In the genomic region with DNA sequence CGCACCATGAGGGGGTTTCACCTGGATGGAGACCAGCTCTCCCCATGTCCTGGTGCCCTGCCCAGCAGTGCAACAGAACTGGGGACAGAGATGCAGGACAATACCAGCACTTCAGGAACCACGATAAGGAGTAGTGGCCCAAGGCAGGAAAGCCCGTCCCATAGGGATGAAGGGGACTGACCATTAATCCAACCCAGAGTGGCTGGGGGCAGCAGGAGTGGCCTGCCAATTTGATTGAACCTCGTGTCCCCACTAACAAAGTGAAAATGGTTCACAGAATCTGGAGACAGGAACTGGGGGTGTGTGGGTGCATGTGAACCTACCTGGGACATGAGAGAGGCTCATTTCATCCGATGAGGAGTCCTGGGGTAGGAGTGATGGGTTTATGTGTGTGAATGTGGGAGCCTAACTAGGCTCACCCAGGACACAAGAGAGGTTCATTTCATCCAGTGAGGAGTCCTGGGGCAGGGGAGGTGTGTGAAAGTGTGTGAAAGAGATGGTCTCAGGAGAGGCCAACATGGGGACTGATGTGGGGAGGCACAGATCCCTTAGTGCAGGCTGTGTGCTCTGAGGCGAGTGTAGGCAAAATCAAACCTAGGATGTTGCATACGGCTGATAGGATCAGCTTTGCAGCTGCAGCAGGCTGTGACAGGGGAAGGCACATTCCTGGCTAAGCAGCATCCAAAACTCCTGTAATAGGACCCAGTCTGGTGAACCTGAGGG, we compare ENCODE assay signal across 9 cellular contexts.
DNase-seq lines count a peak whose midpoint lies in the region; ATAC-seq, FAIRE-seq and TF ChIP-seq lines count a peak whose summit lies in the region.
"Had no signal": no experiment of that assay in that cellular context is flagged by ENCODE, and none has a peak within 500 bp of the region (broad histone marks: within the 10 kb centered on the region; RNA-seq: fewer than 3 reads in every experiment).

No MANE protein-coding gene starts in this region.

- no peak for TF ChIP-seq EP300 in H1 (IDR thresholded peaks at IDR 0.05; ENCODE audit: borderline replicate concordance in 1 of 2, low read depth in 2 of 2, low read length in 2 of 2)

- H3K79me1 ChIP-seq in H1 (ENCODE audit: low read depth, low read length) (no peaks in the 10 kb centered on the region), neuronal stem cell (ENCODE audit: low read depth, low read length) (no peaks in the 10 kb centered on the region)

- TF ChIP-seq POLR2A in H1 (IDR thresholded peaks at IDR 0.05; ENCODE audit: control extremely low read depth in 1 of 2, low read depth in 2 of 2, low read length in 2 of 2), result no peak

- CTCF ChIA-PET in CD4-positive, alpha-beta T cell (lab: Charles Lee), result no interaction called here
- CTCF ChIA-PET in OCI-LY7 (lab: Charles Lee; ENCODE audit: unreplicated experiment) (no interaction called here), H1 (lab: Charles Lee; ENCODE audit: partially characterized antibody) (interaction anchor here (0.8 to 1.7 kb wide), 3 partner anchors 18 to 164 kb away, joined by 3 to 6 read pairs (median 4); partner anchors contain the start of gene ZNF100)

- peak overlapping the region; percentile 59; the same call in 1 of the 2 replicates for H4K8ac ChIP-seq in H1 (ENCODE audit: extremely low read depth, insufficient read depth, low read length)
- no peak overlapping the region for H4K8ac ChIP-seq in neuronal stem cell (ENCODE audit: low read depth, low read length)

- H2BK20ac ChIP-seq in H1 (ENCODE audit: low read length), result peak overlapping the region; percentile 93

- H2BK120ac ChIP-seq in H1 (replicated peaks; ENCODE audit: low read depth, low read length) (peak overlapping the region; percentile 50), neuronal stem cell (ENCODE audit: low read depth, low read length) (no peak overlapping the region)

- H3K4me2 ChIP-seq in OCI-LY7 (ENCODE audit: low read length), result peak overlapping the region; percentile 79
- peak overlapping the region; percentile 64 to 73 for H3K4me2 ChIP-seq in H1 (ENCODE audit: insufficient read depth in 1 of 2, low read depth in 2 of 2, low read length in 2 of 2)
- H3K4me2 ChIP-seq in neuronal stem cell (ENCODE audit: insufficient read depth, low read length, poor library complexity, severe bottlenecking), result no peak overlapping the region

- H3K9me3 Mint-ChIP-seq in CD4-positive, alpha-beta T cell, result no peaks in the 10 kb centered on the region

- peak overlapping the region; percentile 90 for H2BK12ac ChIP-seq in H1 (ENCODE audit: low read depth, low read length)
- no peak overlapping the region for H2BK12ac ChIP-seq in neuronal stem cell (ENCODE audit: low read length)

- no peak for DNase-seq in CD4-positive, alpha-beta T cell
- DNase-seq in OCI-LY7 (ENCODE audit: low spot score) (no peak), H1 (ENCODE audit: low read depth in 1 of 2, low spot score in 2 of 2) (no peak), neuronal stem cell (ENCODE audit: low spot score) (no peak), dermis blood vessel endothelial cell (no peak), NCI-H1092 treated with DMSO at 0.1 percent for 48 hours (lab: John Stamatoyannopoulos, UW) (no peak), GM19240 (ENCODE audit: insufficient read length, low spot score) (no peak)
- DNase-seq in effector CD8-positive, alpha-beta T cell (lab: John Stamatoyannopoulos, UW), result no peak
- DNase-seq: NCI-H1417 treated with DMSO at 0.1 percent for 48 hours had no signal

- intact Hi-C loops in CD4-positive, alpha-beta T cell (cut with DNase I, micrococcal nuclease), result loop anchor here in 1 of 2 experiments (2.0 kb wide), 1 partner anchor 35 kb away; no protein-coding TSS in a partner anchor
- intact Hi-C loops in OCI-LY7 (cut with micrococcal nuclease; ENCODE audit: unreplicated experiment), result no loop called here

- no peaks in the 10 kb centered on the region for H3K9me3 ChIP-seq in CD4-positive, alpha-beta T cell (ENCODE audit: control insufficient read depth, low read length)
- H3K9me3 ChIP-seq in OCI-LY7 (ENCODE audit: low read length) (no peaks in the 10 kb centered on the region), H1 (ENCODE audit: insufficient read depth in 2 of 2, low read depth in 1 of 2, low read length in 1 of 2) (no peaks in the 10 kb centered on the region), neuronal stem cell (replicated peaks in 1 of 2; ENCODE audit: control insufficient read depth in 2 of 2, insufficient read depth in 1 of 2, low read depth in 1 of 2, low read length in 2 of 2) (no peaks in the 10 kb centered on the region)

- no peak for TF ChIP-seq CTCF in CD4-positive, alpha-beta T cell (IDR thresholded peaks at IDR 0.05)
- TF ChIP-seq CTCF in OCI-LY7 (conservative IDR thresholded peaks at IDR 0.05; ENCODE audit: low read length) (no peak), H1 (IDR thresholded peaks at IDR 0.05; ENCODE audit: control extremely low read depth in 1 of 3, insufficient read depth in 1 of 3, low read depth in 1 of 3, low read length in 3 of 3) (no peak)

- H3K4me1 ChIP-seq in OCI-LY7 (ENCODE audit: insufficient read depth, low read length, poor library complexity, severe bottlenecking), result peaks cover 7% of the 10 kb centered on the region
- peaks cover 17 to 32% (median 23%) of the 10 kb centered on the region in 4 experiments for H3K4me1 ChIP-seq in H1 (replicated peaks in 1 of 4; ENCODE audit: control insufficient read depth in 3 of 4, insufficient read depth in 4 of 4, low read length in 3 of 4)
- peaks cover 2 to 32% of the 10 kb centered on the region in 2 donors for H3K4me1 ChIP-seq in neuronal stem cell (ENCODE audit: control insufficient read depth in 2 of 2, insufficient read depth in 1 of 2, low read depth in 1 of 2, low read length in 2 of 2)

- H2AFZ ChIP-seq in OCI-LY7 (ENCODE audit: low read length) (peak overlapping the region; percentile 96), H1 (ENCODE audit: low read length) (no peak overlapping the region), neuronal stem cell (ENCODE audit: low read length) (peak overlapping the region; percentile 84)

- H3K4me1 Mint-ChIP-seq in CD4-positive, alpha-beta T cell (ENCODE audit: low read depth), result peaks cover 21% of the 10 kb centered on the region

- H3K23me2 ChIP-seq in H1 (ENCODE audit: low read depth, low read length), result 0 out of 2 replicates have a peak, but pooled peaks cover 3% of the 10 kb centered on the region

- no TSS peak for BruUV-seq in OCI-LY7 (replicated peaks; lab: Mats Ljungman, UMichigan)

- H3K4me3 ChIP-seq in OCI-LY7 (ENCODE audit: low read depth, low read length, poor library complexity, severe bottlenecking), result peak overlapping the region; percentile 66
- peak overlapping the region in 3 of 4 experiments; percentile 32 to 50 (median 39); a peak in 4 of 8 replicates for H3K4me3 ChIP-seq in H1 (ENCODE audit: extremely low read depth in 1 of 4, insufficient read depth in 2 of 4, low read depth in 3 of 4, low read length in 4 of 4)
- no peak overlapping the region for H3K4me3 ChIP-seq in neuronal stem cell (ENCODE audit: low read length in 2 of 2)

- peaks cover 6% of the 10 kb centered on the region for H3K36me3 Mint-ChIP-seq in CD4-positive, alpha-beta T cell (ENCODE audit: low read depth)

- H4K20me1 ChIP-seq in OCI-LY7 (ENCODE audit: insufficient read depth, low read length) (no peaks in the 10 kb centered on the region), H1 (replicated peaks in 1 of 2; ENCODE audit: control insufficient read depth in 1 of 2, insufficient read depth in 2 of 2, low read length in 2 of 2) (no peaks in the 10 kb centered on the region)

- H3K14ac ChIP-seq in H1 (ENCODE audit: insufficient read length), result no peak overlapping the region
- H3K14ac ChIP-seq in neuronal stem cell (ENCODE audit: low read length), result no peak overlapping the region

- no peaks in the 10 kb centered on the region for H3K9me2 ChIP-seq in OCI-LY7 (ENCODE audit: insufficient read depth, low read length)

- H3K23ac ChIP-seq in H1 (ENCODE audit: insufficient read length) (no peak overlapping the region), neuronal stem cell (ENCODE audit: low read depth, low read length, poor library complexity) (no peak overlapping the region)

- H2BK5ac ChIP-seq in H1 (ENCODE audit: low read depth, low read length) (peak overlapping the region; percentile 88; the same call in 1 of the 2 replicates), neuronal stem cell (ENCODE audit: low read length) (peak overlapping the region; percentile 67)

- 74% methylated on average over 7 of the region's 7 CpGs; no CpG with 5 or more reads in 1 of the 2 experiments for WGBS in H1 (ENCODE audit: extremely low coverage in 1 of 2, insufficient coverage in 1 of 2, insufficient read length in 1 of 2, insufficient replicate concordance in 2 of 2, low coverage in 1 of 2, low lambda C conversion rate in 2 of 2, missing lambda C conversion rate in 1 of 2), 2 experiments
- no CpG with 5 or more reads among the region's 7 CpGs for WGBS in neuronal stem cell (ENCODE audit: extremely low coverage in 2 of 2, insufficient read length in 2 of 2, insufficient replicate concordance in 1 of 2), 2 donors

- peak overlapping the region; percentile 89 for H4K5ac ChIP-seq in H1 (ENCODE audit: insufficient read length, low read depth, low read length)

- H3K4me3 Mint-ChIP-seq in CD4-positive, alpha-beta T cell, result peak overlapping the region; percentile 94

- H3K4ac ChIP-seq in H1 (replicated peaks; ENCODE audit: insufficient read length, low read depth, low read length) (peak overlapping the region; percentile 27), neuronal stem cell (ENCODE audit: low read length) (no peak overlapping the region)

- H2AK5ac ChIP-seq in H1 (ENCODE audit: low read depth, low read length) (peak overlapping the region; percentile 93), neuronal stem cell (ENCODE audit: low read depth, low read length) (peak overlapping the region; percentile 33)

- FAIRE-seq in H1 (lab: Jason Lieb, UNC), result no peak

- no peaks in the 10 kb centered on the region for H3K27me3 Mint-ChIP-seq in CD4-positive, alpha-beta T cell

- H3K79me2 ChIP-seq in OCI-LY7 (ENCODE audit: insufficient read depth, low read depth, low read length), result no peaks in the 10 kb centered on the region
- no peaks in the 10 kb centered on the region for H3K79me2 ChIP-seq in H1 (ENCODE audit: control insufficient read depth in 1 of 2, insufficient read depth in 2 of 2, low read length in 2 of 2)

- TF ChIP-seq RAD21 in H1 (IDR thresholded peaks at IDR 0.05 in 1 of 2, conservative IDR thresholded peaks at IDR 0.05 in 1 of 2; ENCODE audit: low read depth in 2 of 2, low read length in 2 of 2), result no peak

- H3K36me3 ChIP-seq in OCI-LY7 (ENCODE audit: insufficient read depth, low read length), result no peaks in the 10 kb centered on the region
- no peaks in the 10 kb centered on the region for H3K36me3 ChIP-seq in H1 (ENCODE audit: control insufficient read depth in 2 of 4, insufficient read depth in 4 of 4, low read length in 3 of 4)
- no peaks in the 10 kb centered on the region for H3K36me3 ChIP-seq in neuronal stem cell (replicated peaks in 1 of 2; ENCODE audit: control insufficient read depth in 2 of 2, insufficient read depth in 2 of 2, low read length in 2 of 2)

- H3K27me3 ChIP-seq in CD4-positive, alpha-beta T cell (ENCODE audit: control insufficient read depth, insufficient read depth, low read length), result no peaks in the 10 kb centered on the region
- H3K27me3 ChIP-seq in H1 (replicated peaks in 1 of 4; ENCODE audit: control insufficient read depth in 3 of 4, extremely low read depth in 1 of 4, insufficient read depth in 3 of 4, low read length in 3 of 4) (no peaks in the 10 kb centered on the region), neuronal stem cell (ENCODE audit: control insufficient read depth in 3 of 3, insufficient read depth in 3 of 3, low read depth in 1 of 3, low read length in 3 of 3) (no peaks in the 10 kb centered on the region)

- H4K91ac ChIP-seq in H1 (replicated peaks; ENCODE audit: insufficient read length, low read length), result peak overlapping the region; percentile 52
- H4K91ac ChIP-seq in neuronal stem cell (ENCODE audit: low read depth, low read length, poor library complexity), result no peak overlapping the region

- no peak for ATAC-seq in CD4-positive, alpha-beta T cell (ENCODE audit: poor library complexity)

- H3K56ac ChIP-seq in H1 (replicated peaks; ENCODE audit: insufficient read length, low read depth, low read length), result no peak overlapping the region

- H3K27ac ChIP-seq in CD4-positive, alpha-beta T cell (ENCODE audit: low read depth, low read length), result no peak overlapping the region
- H3K27ac ChIP-seq in OCI-LY7 (ENCODE audit: low read depth, low read length, poor library complexity, severe bottlenecking) (no peak overlapping the region), H1 (ENCODE audit: low read depth, low read length) (peak overlapping the region; percentile 68), neuronal stem cell (replicated peaks; ENCODE audit: low read length) (peak overlapping the region; percentile 44)

- POLR2A ChIA-PET in CD4-positive, alpha-beta T cell (lab: Charles Lee), result interaction anchor here (0.9 to 3.0 kb wide), 8 partner anchors 13 to 679 kb away, joined by 3 to 43 read pairs (median 14); partner anchors contain the start of genes ZNF429 and ZNF43
- POLR2A ChIA-PET in OCI-LY7 (lab: Charles Lee), result no interaction called here
- POLR2A ChIA-PET in H1 (lab: Charles Lee; ENCODE audit: partially characterized antibody), result interaction anchor here (1.0 to 2.8 kb wide), 6 partner anchors 10 to 248 kb away, joined by 3 to 12 read pairs (median 3); partner anchors contain the start of gene ZNF429

- H3K18ac ChIP-seq in H1 (ENCODE audit: extremely low read depth, low read length), result peak overlapping the region; percentile 90
- peak overlapping the region; percentile 58 for H3K18ac ChIP-seq in neuronal stem cell (ENCODE audit: low read length)

- H3K9ac ChIP-seq in H1 (replicated peaks in 1 of 4; ENCODE audit: extremely low read depth in 1 of 4, low read depth in 3 of 4, low read length in 3 of 4) (no peak overlapping the region), neuronal stem cell (ENCODE audit: low read depth, low read length, poor library complexity) (peak overlapping the region; percentile 45)

- peak overlapping the region; percentile 91 for H3K27ac Mint-ChIP-seq in CD4-positive, alpha-beta T cell

- H2BK15ac ChIP-seq in H1 (ENCODE audit: low read length), result no peak overlapping the region
- H2BK15ac ChIP-seq in neuronal stem cell (ENCODE audit: low read length), result no peak overlapping the region

Comparison
In these comparisons a context has a peak if more than half of its experiments do, and no peak if none do; other contexts are left out.
1. H3K27ac ChIP-seq: peak in H1 (single experiment) and neuronal stem cell (single experiment); none in CD4-positive, alpha-beta T cell (single experiment) and OCI-LY7 (single experiment).
2. H3K4me3 ChIP-seq: peak in OCI-LY7 (single experiment) and H1 (3 of 4); none in neuronal stem cell (0 of 2).